In genomic region chr20:46077642-46078305, GRCh38 we compare ENCODE assay signal across 2 cellular contexts.
TF ChIP-seq lines count a peak whose summit lies in the region.

No MANE protein-coding gene starts in this region.

TF ChIP-seq in GM12878, 131 proteins besides CTCF, POLR2A, EP300 and RAD21 (continues in another document):
- TF ChIP-seq EGR1 (IDR thresholded peaks at IDR 0.05; ENCODE audit: borderline replicate concordance in 1 of 2, low read depth in 2 of 2, low read length in 2 of 2): no peak
- TF ChIP-seq USF2 (IDR thresholded peaks at IDR 0.05; ENCODE audit: borderline replicate concordance, low read depth, low read length): no peak
- TF ChIP-seq NR2C2 (IDR thresholded peaks at IDR 0.05; ENCODE audit: borderline replicate concordance, control insufficient read depth, insufficient read length, low read depth): no peak
- no peak for TF ChIP-seq ZNF384 (IDR thresholded peaks at IDR 0.05; ENCODE audit: borderline replicate concordance, low read depth, low read length)
- no peak for TF ChIP-seq RAD51 (IDR thresholded peaks at IDR 0.05)
- no peak for TF ChIP-seq RUNX3 (IDR thresholded peaks at IDR 0.05; ENCODE audit: low read length)
- TF ChIP-seq SP1 (IDR thresholded peaks at IDR 0.05; ENCODE audit: low read depth, low read length): no peak
- TF ChIP-seq ZNF24 (IDR thresholded peaks at IDR 0.05): no peak
- TF ChIP-seq BCLAF1 (IDR thresholded peaks at IDR 0.05): no peak
- no peak for TF ChIP-seq NRF1 (conservative IDR thresholded peaks at IDR 0.05; ENCODE audit: low read depth, low read length)
- no peak for TF ChIP-seq ZNF592 (IDR thresholded peaks at IDR 0.05)
- TF ChIP-seq E2F4 (IDR thresholded peaks at IDR 0.05; ENCODE audit: low read depth, low read length): no peak
- no peak for TF ChIP-seq NR2F1 (conservative IDR thresholded peaks at IDR 0.05)
- TF ChIP-seq TCF7 (IDR thresholded peaks at IDR 0.05; ENCODE audit: borderline replicate concordance): no peak
- no peak for TF ChIP-seq ZZZ3 (IDR thresholded peaks at IDR 0.05; ENCODE audit: control insufficient read depth, insufficient read length, low read depth)
- no peak for TF ChIP-seq FOS (IDR thresholded peaks at IDR 0.05; ENCODE audit: borderline replicate concordance, extremely low read depth, insufficient read length)
- no peak for TF ChIP-seq SPI1 (IDR thresholded peaks at IDR 0.05; ENCODE audit: borderline replicate concordance, insufficient read depth, low read depth, low read length)

TF ChIP-seq in neural cell, 6 proteins besides CTCF, POLR2A, EP300 and RAD21:
- TF ChIP-seq POLR2AphosphoS5 (IDR thresholded peaks at IDR 0.05) (peak; percentile 11), REST (IDR thresholded peaks at IDR 0.05; ENCODE audit: borderline replicate concordance) (no peak)
